ENCODE assay signal across 33 cellular contexts in genomic region chr11:134755535-134755934, GRCh38.
"Had no signal": no experiment of that assay in that cellular context is flagged by ENCODE, and none has a peak within 500 bp of the region (broad histone marks: within the 10 kb centered on the region; RNA-seq: fewer than 3 reads in every experiment).

No MANE protein-coding gene starts in this region.

- H3K36me3 ChIP-seq: esophagus squamous epithelium, heart right ventricle, lower lobe of right lung, ovary, suprapubic skin, transverse colon, upper lobe of right lung, uterus had no signal

- H3K4me3 ChIP-seq: esophagus squamous epithelium, heart right ventricle, lower lobe of right lung, ovary, psoas muscle, smooth muscle cell, suprapubic skin, transverse colon, upper lobe of right lung, uterus had no signal

- H3K4me3 Mint-ChIP-seq: central memory CD8-positive, alpha-beta T cell; naive thymus-derived CD8-positive, alpha-beta T cell; nephron progenitor cell; stimulated activated naive CD8-positive, alpha-beta T cell treated with anti-CD3 and anti-CD28 coated beads, Interleukin-15, amount 100 ng/mL, for 72 hours had no signal

- H3K4me1 Mint-ChIP-seq: central memory CD8-positive, alpha-beta T cell; naive thymus-derived CD8-positive, alpha-beta T cell; stimulated activated naive CD8-positive, alpha-beta T cell treated with anti-CD3 and anti-CD28 coated beads, Interleukin-15, amount 100 ng/mL, for 72 hours had no signal

- H3K4me1 ChIP-seq: esophagus squamous epithelium, heart right ventricle, lower lobe of right lung, psoas muscle, suprapubic skin, transverse colon, upper lobe of right lung, uterus had no signal

- H3K27me3 ChIP-seq: ovary, transverse colon, upper lobe of right lung, uterus had no signal

- DNase-seq: cortex of kidney; effector CD4-positive, alpha-beta T cell; esophagus squamous epithelium; foreskin melanocyte; glutamatergic neuron; heart right ventricle; hippocampal formation; kidney glomerular epithelial cell; left colon; left ventricle myocardium superior; lower lobe of right lung; mesenchymal stem cell; midbrain; naive thymus-derived CD8-positive, alpha-beta T cell; nephron progenitor cell; occipital lobe; ovary; posterior cingulate gyrus; psoas muscle; retina; stimulated activated CD4-positive, alpha-beta T cell treated with anti-CD3 and anti-CD28 coated beads, Interleukin-12 subunit alpha, Interleukin-12 subunit beta, amount 100 ng/mL, for 4 hours; stimulated activated CD4-positive, alpha-beta T cell treated with anti-CD3 and anti-CD28 coated beads, Interleukin-1b, Interleukin-23, amount 100 ng/mL, for 48 hours; stimulated activated CD4-positive, alpha-beta T cell treated with anti-CD3 and anti-CD28 coated beads, Interleukin-4, amount 100 ng/mL, for 1 hour; stimulated activated CD8-positive, alpha-beta memory T cell treated with anti-CD3 and anti-CD28 coated beads, Interleukin-4, amount 100 ng/mL, for 48 hours; stimulated activated naive CD4-positive, alpha-beta T cell; stimulated activated naive CD8-positive, alpha-beta T cell treated with anti-CD3 and anti-CD28 coated beads, Interleukin-15, amount 100 ng/mL, for 72 hours; transverse colon; upper lobe of right lung; uterus had no signal

- ATAC-seq: heart right ventricle; left colon; left ventricle myocardium superior; lower lobe of right lung; naive thymus-derived CD8-positive, alpha-beta T cell; psoas muscle; sciatic nerve; stimulated activated naive CD8-positive, alpha-beta T cell treated with anti-CD3 and anti-CD28 coated beads, Interleukin-15, amount 100 ng/mL, for 72 hours; upper lobe of right lung had no signal

- H3K27ac Mint-ChIP-seq: nephron progenitor cell had no signal

- H3K9me3 ChIP-seq: esophagus squamous epithelium, heart right ventricle, lower lobe of right lung, ovary, psoas muscle, suprapubic skin, transverse colon, upper lobe of right lung, uterus had no signal

- H3K27ac ChIP-seq: esophagus squamous epithelium, heart right ventricle, lower lobe of right lung, ovary, psoas muscle, suprapubic skin, transverse colon, upper lobe of right lung, uterus had no signal

- H3K36me3 Mint-ChIP-seq: naive thymus-derived CD8-positive, alpha-beta T cell had no signal

- H3K9me3 Mint-ChIP-seq: central memory CD8-positive, alpha-beta T cell; naive thymus-derived CD8-positive, alpha-beta T cell; nephron progenitor cell; stimulated activated naive CD8-positive, alpha-beta T cell treated with anti-CD3 and anti-CD28 coated beads, Interleukin-15, amount 100 ng/mL, for 72 hours had no signal
